Comparison of ENCODE assay signal across 15 cellular contexts in the genomic region with DNA sequence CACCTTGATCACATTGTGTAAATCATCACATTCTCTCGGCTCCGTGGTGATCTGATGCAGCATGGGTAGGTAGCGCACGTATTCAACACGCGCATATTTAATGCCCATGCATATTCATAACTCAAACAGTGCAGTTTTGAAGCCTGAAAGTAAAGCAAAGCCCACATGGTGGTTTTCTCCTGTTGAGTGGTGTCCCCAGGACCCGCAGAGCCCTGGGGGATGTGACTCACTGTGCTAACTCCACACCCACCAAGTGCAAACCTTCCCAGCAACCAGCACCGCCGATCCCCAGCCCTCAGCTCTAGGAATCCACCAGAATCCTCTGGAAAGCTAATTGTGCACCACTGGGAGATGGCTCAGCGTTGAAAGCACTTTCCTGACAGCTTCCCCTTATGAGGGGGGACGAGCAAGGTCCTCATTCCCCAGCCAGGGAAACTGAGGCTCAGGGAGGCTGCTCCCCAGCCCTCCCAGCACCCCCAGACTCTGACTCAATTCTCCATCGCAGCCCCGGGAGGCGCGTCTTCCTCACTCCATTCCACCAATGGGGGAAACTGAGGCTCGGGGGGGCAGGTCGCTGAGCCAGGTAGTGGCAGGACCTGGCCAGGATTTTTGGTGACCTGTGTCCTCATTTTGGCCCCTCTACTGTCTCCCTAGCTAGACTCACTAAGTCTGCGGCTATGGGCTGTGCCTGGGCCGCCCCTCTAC. TPM values are rescaled to one million over a fixed set of nuclear protein-coding genes. Genes with fewer than 3 reads are reported as not detected.
DNase-seq lines count a peak whose midpoint lies in the region; ATAC-seq lines count a peak whose summit lies in the region.
"Had no signal": no experiment of that assay in that cellular context is flagged by ENCODE, and none has a peak within 500 bp of the region (broad histone marks: within the 10 kb centered on the region; RNA-seq: fewer than 3 reads in every experiment).

No MANE protein-coding gene starts in this region.

- peak; percentile 34 for DNase-seq in stimulated activated CD4-positive, alpha-beta T cell treated with anti-CD3 and anti-CD28 coated beads, Interleukin-1b, Interleukin-23, amount 100 ng/mL, for 48 hours
- DNase-seq in stimulated activated CD4-positive, alpha-beta T cell treated with anti-CD3 and anti-CD28 coated beads, Interleukin-12 subunit alpha, Interleukin-12 subunit beta, amount 100 ng/mL, for 4 hours, result no peak
- DNase-seq in SK-N-MC (ENCODE audit: low read depth, low spot score) (no peak), right cardiac atrium (peak in 2 of 3 donors; percentile 17 to 20), HCEC 1CT (no peak), NCI-H187 treated with DMSO at 0.1 percent for 48 hours (lab: John Stamatoyannopoulos, UW) (no peak)
- no peak for DNase-seq in stimulated activated naive CD8-positive, alpha-beta T cell treated with anti-CD3 and anti-CD28 coated beads, Interleukin-15, amount 100 ng/mL, for 72 hours
- DNase-seq in activated T-helper 1 cell treated with anti-CD3 and anti-CD28 coated beads, Interleukin-12 subunit alpha, Interleukin-12 subunit beta, Interleukin-2, Interleukin-4 antibody, amounts not matched to agents 30 ng/mL and 10 ng/mL and 1 ng/mL, durations not matched to agents 14 hours and 24 hours and 36 hours (ENCODE audit: low spot score), result no peak
- DNase-seq: cerebellar nuclear complex; immature natural killer cell; NCI-H1694; stimulated activated naive CD4-positive, alpha-beta T cell; T-helper 2 cell had no signal

- H3K9me3 Mint-ChIP-seq in stimulated activated naive CD8-positive, alpha-beta T cell treated with anti-CD3 and anti-CD28 coated beads, Interleukin-15, amount 100 ng/mL, for 72 hours, result no peaks in the 10 kb centered on the region
- no peaks in the 10 kb centered on the region for H3K9me3 Mint-ChIP-seq in activated T-helper 1 cell treated with anti-CD3 and anti-CD28 coated beads, Interleukin-12 subunit alpha, Interleukin-12 subunit beta, Interleukin-2, Interleukin-4 antibody, amounts not matched to agents 30 ng/mL and 10 ng/mL and 1 ng/mL, durations not matched to agents 14 hours and 24 hours and 36 hours
- H3K9me3 Mint-ChIP-seq: CD8-positive, alpha-beta memory T cell; immature natural killer cell; natural killer cell treated with Interleukin-12 subunit alpha and Interleukin-12 subunit beta and Interleukin-15 and Interleukin-18, amount 100 ng/mL, for 72 hours had no signal

- H3K9ac ChIP-seq in SK-N-MC (ENCODE audit: insufficient read length), result no peak overlapping the region

- H3K4me3 ChIP-seq in SK-N-MC (peak overlapping the region; percentile 25; the same call in 1 of the 2 replicates), right cardiac atrium (ENCODE audit: low read length) (no peak overlapping the region)

- H3K36me3 ChIP-seq in SK-N-MC (ENCODE audit: insufficient read depth, low read length), result no peaks in the 10 kb centered on the region

- intact Hi-C loops in right cardiac atrium (cut with DNase I), result no loop called here
- intact Hi-C loops in activated T-helper 1 cell treated with anti-CD3 and anti-CD28 coated beads, Interleukin-12 subunit alpha, Interleukin-12 subunit beta, Interleukin-2, Interleukin-4 antibody, amounts not matched to agents 30 ng/mL and 10 ng/mL and 1 ng/mL, durations not matched to agents 14 hours and 24 hours and 36 hours (cut with micrococcal nuclease), result no loop called here

- H3K36me3 Mint-ChIP-seq in activated T-helper 1 cell treated with anti-CD3 and anti-CD28 coated beads, Interleukin-12 subunit alpha, Interleukin-12 subunit beta, Interleukin-2, Interleukin-4 antibody, amounts not matched to agents 30 ng/mL and 10 ng/mL and 1 ng/mL, durations not matched to agents 14 hours and 24 hours and 36 hours (ENCODE audit: low read depth), result no peaks in the 10 kb centered on the region
- H3K36me3 Mint-ChIP-seq: immature natural killer cell; natural killer cell treated with Interleukin-12 subunit alpha and Interleukin-12 subunit beta and Interleukin-15 and Interleukin-18, amount 100 ng/mL, for 72 hours had no signal

- no peak overlapping the region for H3K27ac Mint-ChIP-seq in stimulated activated naive CD8-positive, alpha-beta T cell treated with anti-CD3 and anti-CD28 coated beads, Interleukin-15, amount 100 ng/mL, for 72 hours
- H3K27ac Mint-ChIP-seq in activated T-helper 1 cell treated with anti-CD3 and anti-CD28 coated beads, Interleukin-12 subunit alpha, Interleukin-12 subunit beta, Interleukin-2, Interleukin-4 antibody, amounts not matched to agents 30 ng/mL and 10 ng/mL and 1 ng/mL, durations not matched to agents 14 hours and 24 hours and 36 hours, result no peak overlapping the region
- H3K27ac Mint-ChIP-seq: immature natural killer cell; natural killer cell treated with Interleukin-12 subunit alpha and Interleukin-12 subunit beta and Interleukin-15 and Interleukin-18, amount 100 ng/mL, for 72 hours had no signal

- no peaks in the 10 kb centered on the region for H3K27me3 ChIP-seq in right cardiac atrium (ENCODE audit: control insufficient read depth, insufficient read depth)

- ATAC-seq in right cardiac atrium, result no peak
- ATAC-seq in stimulated activated naive CD8-positive, alpha-beta T cell treated with anti-CD3 and anti-CD28 coated beads, Interleukin-15, amount 100 ng/mL, for 72 hours, result peak; percentile 81
- ATAC-seq: natural killer cell treated with Interleukin-12 subunit alpha and Interleukin-12 subunit beta and Interleukin-15 and Interleukin-18, amount 100 ng/mL, for 72 hours had no signal

- 91% methylated on average over 19 of the region's 19 CpGs for WGBS in right cardiac atrium

- H3K4me1 ChIP-seq in right cardiac atrium (ENCODE audit: control insufficient read depth, insufficient read depth, low read length), result no peaks in the 10 kb centered on the region

- no peaks in the 10 kb centered on the region for H3K9me3 ChIP-seq in SK-N-MC (ENCODE audit: low read depth, low read length)
- no peaks in the 10 kb centered on the region for H3K9me3 ChIP-seq in right cardiac atrium (ENCODE audit: control insufficient read depth, low read length)

- peaks cover 25% of the 10 kb centered on the region for H3K4me1 Mint-ChIP-seq in stimulated activated naive CD8-positive, alpha-beta T cell treated with anti-CD3 and anti-CD28 coated beads, Interleukin-15, amount 100 ng/mL, for 72 hours
- H3K4me1 Mint-ChIP-seq in activated T-helper 1 cell treated with anti-CD3 and anti-CD28 coated beads, Interleukin-12 subunit alpha, Interleukin-12 subunit beta, Interleukin-2, Interleukin-4 antibody, amounts not matched to agents 30 ng/mL and 10 ng/mL and 1 ng/mL, durations not matched to agents 14 hours and 24 hours and 36 hours (ENCODE audit: low read depth), result peaks cover 6% of the 10 kb centered on the region
- H3K4me1 Mint-ChIP-seq: immature natural killer cell had no signal

- H3K4me3 Mint-ChIP-seq in stimulated activated naive CD8-positive, alpha-beta T cell treated with anti-CD3 and anti-CD28 coated beads, Interleukin-15, amount 100 ng/mL, for 72 hours, result peak overlapping the region in 1 of 2 donors; percentile 24
- H3K4me3 Mint-ChIP-seq in activated T-helper 1 cell treated with anti-CD3 and anti-CD28 coated beads, Interleukin-12 subunit alpha, Interleukin-12 subunit beta, Interleukin-2, Interleukin-4 antibody, amounts not matched to agents 30 ng/mL and 10 ng/mL and 1 ng/mL, durations not matched to agents 14 hours and 24 hours and 36 hours, result no peak overlapping the region
- H3K4me3 Mint-ChIP-seq: CD8-positive, alpha-beta memory T cell; immature natural killer cell; natural killer cell treated with Interleukin-12 subunit alpha and Interleukin-12 subunit beta and Interleukin-15 and Interleukin-18, amount 100 ng/mL, for 72 hours had no signal

- H3K27me3 Mint-ChIP-seq in stimulated activated naive CD8-positive, alpha-beta T cell treated with anti-CD3 and anti-CD28 coated beads, Interleukin-15, amount 100 ng/mL, for 72 hours, result no peaks in the 10 kb centered on the region
- H3K27me3 Mint-ChIP-seq in activated T-helper 1 cell treated with anti-CD3 and anti-CD28 coated beads, Interleukin-12 subunit alpha, Interleukin-12 subunit beta, Interleukin-2, Interleukin-4 antibody, amounts not matched to agents 30 ng/mL and 10 ng/mL and 1 ng/mL, durations not matched to agents 14 hours and 24 hours and 36 hours (ENCODE audit: insufficient read depth), result peaks cover 2% of the 10 kb centered on the region
- H3K27me3 Mint-ChIP-seq: CD8-positive, alpha-beta memory T cell had no signal

- H3K27ac ChIP-seq in SK-N-MC (no peak overlapping the region), right cardiac atrium (ENCODE audit: low read length) (no peak overlapping the region)

RNA-seq across cellular contexts. Expression of gene SARDH, which starts 46.3 kb away (rescaled TPM):
- total RNA-seq in right cardiac atrium, result 1 to 10 TPM; 2.5 to 3.2 (median 2.8) TPM
- polyA plus RNA-seq in right cardiac atrium, result 1.7 TPM
- total RNA-seq in activated T-helper 1 cell treated with anti-CD3 and anti-CD28 coated beads, Interleukin-12 subunit alpha, Interleukin-12 subunit beta, Interleukin-2, Interleukin-4 antibody, amounts not matched to agents 30 ng/mL and 10 ng/mL and 1 ng/mL, durations not matched to agents 14 hours and 24 hours and 36 hours, result 0.51 and 0.60 TPM in 2 replicates

RNA-seq across cellular contexts. Expression of gene DBH, which starts 55.6 kb away (rescaled TPM):
- total RNA-seq in right cardiac atrium, result under 1 TPM in 2 of 4 donors, not detected in 2; 0.09 to 0.14 TPM
- polyA plus RNA-seq in right cardiac atrium, result 0.05 TPM
- total RNA-seq in activated T-helper 1 cell treated with anti-CD3 and anti-CD28 coated beads, Interleukin-12 subunit alpha, Interleukin-12 subunit beta, Interleukin-2, Interleukin-4 antibody, amounts not matched to agents 30 ng/mL and 10 ng/mL and 1 ng/mL, durations not matched to agents 14 hours and 24 hours and 36 hours, result not detected in 2 replicates
- total RNA-seq: CD8-positive, alpha-beta memory T cell; natural killer cell treated with Interleukin-12 subunit alpha and Interleukin-12 subunit beta and Interleukin-15 and Interleukin-18, amount 100 ng/mL, for 72 hours had no signal
- polyA plus RNA-seq: CD8-positive, alpha-beta memory T cell; immature natural killer cell had no signal

Comparison
In these comparisons a context has a peak if more than half of its experiments do, and no peak if none do; other contexts are left out.
1. DNase-seq: peak in stimulated activated CD4-positive, alpha-beta T cell treated with anti-CD3 and anti-CD28 coated beads, Interleukin-1b, Interleukin-23, amount 100 ng/mL, for 48 hours (single experiment) and right cardiac atrium (2 of 3); none in stimulated activated CD4-positive, alpha-beta T cell treated with anti-CD3 and anti-CD28 coated beads, Interleukin-12 subunit alpha, Interleukin-12 subunit beta, amount 100 ng/mL, for 4 hours (single experiment), SK-N-MC (single experiment), stimulated activated naive CD8-positive, alpha-beta T cell treated with anti-CD3 and anti-CD28 coated beads, Interleukin-15, amount 100 ng/mL, for 72 hours (0 of 2), activated T-helper 1 cell treated with anti-CD3 and anti-CD28 coated beads, Interleukin-12 subunit alpha, Interleukin-12 subunit beta, Interleukin-2, Interleukin-4 antibody, amounts not matched to agents 30 ng/mL and 10 ng/mL and 1 ng/mL, durations not matched to agents 14 hours and 24 hours and 36 hours (single experiment), HCEC 1CT (single experiment) and NCI-H187 treated with DMSO at 0.1 percent for 48 hours (single experiment).